8 cellular contexts compared by ENCODE assay signal in the genomic region with DNA sequence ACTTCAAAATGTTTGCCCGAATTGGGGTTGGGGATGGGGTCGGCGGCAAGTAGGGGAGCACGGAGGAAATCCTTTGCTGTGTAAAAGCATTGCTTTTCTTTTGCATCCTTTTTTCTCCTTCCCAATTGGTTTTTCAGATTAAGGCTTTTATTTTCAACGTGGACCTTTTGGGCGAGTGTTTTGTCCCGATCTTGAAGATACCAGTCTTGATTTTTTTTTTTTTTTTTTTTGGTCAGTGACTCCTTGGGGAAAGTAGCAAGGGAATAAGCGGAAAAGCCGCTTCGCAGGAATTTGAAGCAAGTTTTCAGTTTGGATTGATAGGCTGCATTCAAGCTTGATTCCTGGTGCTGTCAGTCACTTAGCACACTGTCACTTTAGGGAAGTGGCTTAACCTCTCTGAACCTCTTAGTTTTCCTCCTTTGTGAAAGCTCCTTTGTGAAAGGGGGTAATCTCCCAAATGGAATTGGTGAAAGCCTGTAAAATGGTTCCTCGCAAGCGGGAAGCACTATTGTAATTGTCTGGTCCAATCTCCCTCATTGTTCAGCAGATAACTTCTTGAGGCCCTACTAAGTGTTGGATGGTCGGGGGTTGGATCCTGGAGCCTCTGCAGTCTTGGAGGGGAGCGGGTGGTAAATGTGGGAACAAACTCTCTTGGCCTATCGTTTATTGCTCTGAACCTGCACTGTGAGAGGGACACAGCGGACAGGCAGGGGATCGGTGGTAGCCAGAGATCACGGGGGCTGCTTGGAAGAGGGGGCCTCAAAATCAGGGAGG. TPM values are rescaled to one million over a fixed set of nuclear protein-coding genes. Genes with fewer than 3 reads are reported as not detected.
DNase-seq lines count a peak whose midpoint lies in the region; ATAC-seq, FAIRE-seq and TF ChIP-seq lines count a peak whose summit lies in the region.

No MANE protein-coding gene starts in this region.

- no peaks in the 10 kb centered on the region for H3K27me3 ChIP-seq in BLaER1 treated with 17β-estradiol and CSF1 and Interleukin-3, amounts not matched to agents 10 nM and 100 nM
- H3K27me3 ChIP-seq in astrocyte (ENCODE audit: insufficient read depth, low read length) = no peaks in the 10 kb centered on the region
- no peaks in the 10 kb centered on the region for H3K27me3 ChIP-seq in lower lobe of right lung (ENCODE audit: low read depth)
- no peaks in the 10 kb centered on the region for H3K27me3 ChIP-seq in upper lobe of right lung

- H3K4me1 Mint-ChIP-seq in IgD-negative memory B cell (peaks cover 23 to 29% (median 28%) of the 10 kb centered on the region in 3 donors), astrocyte (ENCODE audit: low read depth, unreplicated experiment) (peaks cover 12% of the 10 kb centered on the region)

- peaks cover 8 to 53% (median 49%) of the 10 kb centered on the region in 11 experiments; a peak in 21 of 22 replicates for H4K20me1 ChIP-seq in BLaER1 treated with 17β-estradiol and CSF1 and Interleukin-3, amounts not matched to agents 10 nM and 100 nM
- peaks cover 54% of the 10 kb centered on the region for H4K20me1 ChIP-seq in astrocyte (ENCODE audit: insufficient read depth, low read length)

- H3K4me1 ChIP-seq in BLaER1 treated with 17β-estradiol and CSF1 and Interleukin-3, amounts not matched to agents 10 nM and 100 nM = peaks cover 57 to 63% (median 60%) of the 10 kb centered on the region in 10 experiments
- peaks cover 13% of the 10 kb centered on the region for H3K4me1 ChIP-seq in astrocyte (ENCODE audit: insufficient read depth, low read length)
- peaks cover 41% of the 10 kb centered on the region for H3K4me1 ChIP-seq in lower lobe of right lung
- peaks cover 22% of the 10 kb centered on the region for H3K4me1 ChIP-seq in upper lobe of right lung

- H3K9me3 ChIP-seq in BLaER1 treated with 17β-estradiol and CSF1 and Interleukin-3, amounts not matched to agents 10 nM and 100 nM (replicated peaks in 1 of 11) = no peaks in the 10 kb centered on the region
- H3K9me3 ChIP-seq in astrocyte (ENCODE audit: insufficient read depth, low read depth, low read length) (no peaks in the 10 kb centered on the region), lower lobe of right lung (no peaks in the 10 kb centered on the region), upper lobe of right lung (no peaks in the 10 kb centered on the region)

- peak overlapping the region; percentile 77 to 99 (median 92) for H3K4me3 ChIP-seq in BLaER1 treated with 17β-estradiol and CSF1 and Interleukin-3, amounts not matched to agents 10 nM and 100 nM
- H3K4me3 ChIP-seq in astrocyte (ENCODE audit: insufficient read depth, low read depth, low read length) = peak overlapping the region; percentile 99
- H3K4me3 ChIP-seq in lower lobe of right lung = peak overlapping the region; percentile 85
- peak overlapping the region; percentile 85 for H3K4me3 ChIP-seq in upper lobe of right lung

- H3K4me2 ChIP-seq in BLaER1 treated with 17β-estradiol and CSF1 and Interleukin-3, amounts not matched to agents 10 nM and 100 nM = peak overlapping the region; percentile 75 to 99 (median 91)
- peak overlapping the region; percentile 97 for H3K4me2 ChIP-seq in astrocyte (ENCODE audit: low read length)

- no peak for DNase-seq in astrocyte (ENCODE audit: low read depth)
- no peak for DNase-seq in lower lobe of right lung
- DNase-seq in upper lobe of right lung = no peak
- no peak for DNase-seq in midbrain (lab: John Stamatoyannopoulos, UW)
- DNase-seq in epidermal melanocyte (ENCODE audit: insufficient read length, low spot score) = no peak

- H3K4me3 Mint-ChIP-seq in IgD-negative memory B cell (peak overlapping the region; percentile 88 to 97 (median 96)), astrocyte (ENCODE audit: unreplicated experiment) (peak overlapping the region; percentile 97)

- H3K9ac ChIP-seq in BLaER1 treated with 17β-estradiol and CSF1 and Interleukin-3, amounts not matched to agents 10 nM and 100 nM = peak overlapping the region; percentile 92 to 98 (median 95)
- H3K9ac ChIP-seq in astrocyte (ENCODE audit: low read length) = peak overlapping the region; percentile 98

- no peak for TF ChIP-seq CTCF in astrocyte (IDR thresholded peaks at IDR 0.05; ENCODE audit: insufficient read depth, low read depth, low read length)
- TF ChIP-seq CTCF in lower lobe of right lung (IDR thresholded peaks at IDR 0.05) = no peak
- TF ChIP-seq CTCF in upper lobe of right lung (IDR thresholded peaks at IDR 0.05) = no peak

- peak overlapping the region; percentile 91 to 99 (median 95) for H3K27ac Mint-ChIP-seq in IgD-negative memory B cell
- peak overlapping the region; percentile 97 for H3K27ac Mint-ChIP-seq in astrocyte (ENCODE audit: unreplicated experiment)

- ATAC-seq in lower lobe of right lung (no peak), upper lobe of right lung (no peak), HG03342 (IDR thresholded peaks at IDR 0.05; ENCODE audit: unreplicated experiment) (no peak)

- intact Hi-C loops in lower lobe of right lung (cut with DNase I) = no loop called here
- intact Hi-C loops in upper lobe of right lung (cut with DNase I) = no loop called here

- H3K27me3 Mint-ChIP-seq in IgD-negative memory B cell = no peaks in the 10 kb centered on the region
- H3K27me3 Mint-ChIP-seq in astrocyte (ENCODE audit: low read depth, unreplicated experiment) = no peaks in the 10 kb centered on the region

- peaks cover 0 to 29% (median 15%) of the 10 kb centered on the region in 11 experiments; a peak in 13 of 22 replicates for H3K36me3 ChIP-seq in BLaER1 treated with 17β-estradiol and CSF1 and Interleukin-3, amounts not matched to agents 10 nM and 100 nM
- H3K36me3 ChIP-seq in astrocyte (ENCODE audit: insufficient read depth, low read length) (no peaks in the 10 kb centered on the region), lower lobe of right lung (no peaks in the 10 kb centered on the region), upper lobe of right lung (no peaks in the 10 kb centered on the region)

- H3K9me3 Mint-ChIP-seq in IgD-negative memory B cell = no peaks in the 10 kb centered on the region
- no peaks in the 10 kb centered on the region for H3K9me3 Mint-ChIP-seq in astrocyte (ENCODE audit: unreplicated experiment)

- peaks cover 67% of the 10 kb centered on the region for H3K79me2 ChIP-seq in astrocyte (ENCODE audit: insufficient read depth, low read length)

- H3K36me3 Mint-ChIP-seq in IgD-negative memory B cell (peaks cover 2% of the 10 kb centered on the region), astrocyte (ENCODE audit: low read depth, unreplicated experiment) (peaks cover 2% of the 10 kb centered on the region)

- H2AFZ ChIP-seq in astrocyte (ENCODE audit: low read depth, low read length) = peak overlapping the region; percentile 69

- H3K27ac ChIP-seq in BLaER1 treated with 17β-estradiol and CSF1 and Interleukin-3, amounts not matched to agents 10 nM and 100 nM = peak overlapping the region; percentile 85 to 97 (median 94); a peak in 21 of 22 replicates
- H3K27ac ChIP-seq in astrocyte (ENCODE audit: low read depth, low read length) (peak overlapping the region; percentile 56), lower lobe of right lung (peak overlapping the region; percentile 81), upper lobe of right lung (peak overlapping the region; percentile 89)

- no peak for FAIRE-seq in astrocyte (lab: Jason Lieb, UNC)

RNA-seq across cellular contexts. Expression of a gene that starts 1.1 kb away (rescaled TPM):
- polyA plus RNA-seq in IgD-negative memory B cell = 18.5 TPM
- 137 and 159 TPM in 2 replicates for total RNA-seq in astrocyte
- total RNA-seq in lower lobe of right lung = 85.0 TPM
- total RNA-seq in upper lobe of right lung = 95.6 TPM

RNA-seq across cellular contexts. Expression of a gene that starts 33.3 kb away (rescaled TPM):
- 31.1 TPM for polyA plus RNA-seq in IgD-negative memory B cell
- total RNA-seq in astrocyte (28.9 and 31.7 TPM in 2 replicates), lower lobe of right lung (17.3 TPM), upper lobe of right lung (17.7 TPM)

RNA-seq across cellular contexts. Expression of a gene that starts 33.5 kb away (rescaled TPM):
- polyA plus RNA-seq in IgD-negative memory B cell = 10.2 TPM
- total RNA-seq in astrocyte = 69.5 and 76.7 TPM in 2 replicates
- 42.2 TPM for total RNA-seq in lower lobe of right lung
- total RNA-seq in upper lobe of right lung = 51.3 TPM
